ENCODE assay signal across 18 cellular contexts in the genomic region with DNA sequence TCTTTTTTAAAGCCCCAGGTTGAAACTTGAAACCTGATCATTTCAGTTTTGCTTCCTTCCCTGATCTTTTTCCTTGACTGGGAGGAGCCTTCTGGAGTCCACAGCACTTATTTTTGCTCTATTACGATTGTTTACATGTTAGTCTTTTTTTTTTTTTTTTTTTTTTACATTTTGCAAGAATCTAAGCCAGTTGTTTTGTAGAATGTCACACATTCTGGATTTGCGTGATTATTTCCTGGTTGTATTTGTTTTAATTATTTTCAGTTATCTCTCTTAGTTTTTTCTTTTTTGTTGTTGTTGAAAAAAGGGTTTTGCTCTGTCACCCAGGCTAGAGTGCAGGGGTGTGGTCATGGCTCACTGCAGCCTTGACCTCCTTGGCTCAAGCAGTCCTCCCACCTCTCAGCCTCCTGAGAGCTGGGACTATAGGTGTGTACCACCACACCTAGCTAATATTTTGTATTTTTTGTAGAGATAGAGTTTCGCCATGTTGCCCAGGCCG. TPM values are rescaled to one million over a fixed set of nuclear protein-coding genes. Genes with fewer than 3 reads are reported as not detected.
A peak's percentile ranks its signal among the peaks of the same experiment; 100 is the strongest.
DNase-seq lines count a peak whose midpoint lies in the region; ATAC-seq, FAIRE-seq and TF ChIP-seq lines count a peak whose summit lies in the region.
"Had no signal": no experiment of that assay in that cellular context is flagged by ENCODE, and none has a peak within 500 bp of the region (broad histone marks: within the 10 kb centered on the region; RNA-seq: fewer than 3 reads in every experiment).

No MANE protein-coding gene starts in this region.

- H2AFZ ChIP-seq in SK-N-SH (ENCODE audit: low read depth): no peak overlapping the region
- H2AFZ ChIP-seq in astrocyte (ENCODE audit: low read depth, low read length): no peak overlapping the region

- no peak overlapping the region for H2BK5ac ChIP-seq in mesendoderm (ENCODE audit: low read length)

- no peak for TF ChIP-seq EP300 in SK-N-SH (IDR thresholded peaks at IDR 0.05; ENCODE audit: borderline replicate concordance in 1 of 2, low read depth in 1 of 2, low read length in 1 of 2)

- H3K79me2 ChIP-seq in SK-N-SH (ENCODE audit: insufficient read depth): peaks cover 78% of the 10 kb centered on the region
- H3K79me2 ChIP-seq in astrocyte (ENCODE audit: insufficient read depth, low read length): peaks cover 42% of the 10 kb centered on the region
- H3K79me2 ChIP-seq in mesendoderm (ENCODE audit: control insufficient read depth, insufficient read depth, low read length): peaks cover 2% of the 10 kb centered on the region

- H2AK5ac ChIP-seq in mesendoderm (ENCODE audit: low read length): no peak overlapping the region

- no peak for FAIRE-seq in astrocyte (lab: Jason Lieb, UNC)
- FAIRE-seq: endothelial cell of umbilical vein had no signal

- H3K4me1 Mint-ChIP-seq in astrocyte (ENCODE audit: low read depth, unreplicated experiment): peaks cover 51% of the 10 kb centered on the region
- peaks cover 28% of the 10 kb centered on the region for H3K4me1 Mint-ChIP-seq in type B pancreatic cell (ENCODE audit: unreplicated experiment)

- H3K56ac ChIP-seq in mesendoderm (ENCODE audit: low read length): peak overlapping the region; percentile 10

- peak overlapping the region; percentile 42 for H3K27ac Mint-ChIP-seq in astrocyte (ENCODE audit: unreplicated experiment)
- H3K27ac Mint-ChIP-seq in type B pancreatic cell: peak overlapping the region; percentile 61
- H3K27ac Mint-ChIP-seq: natural killer cell treated with Interleukin-12 subunit alpha and Interleukin-12 subunit beta and Interleukin-15 and Interleukin-18, amount 100 ng/mL, for 72 hours had no signal

- H3K27me3 Mint-ChIP-seq in astrocyte (ENCODE audit: low read depth, unreplicated experiment): no peaks in the 10 kb centered on the region
- no peaks in the 10 kb centered on the region for H3K27me3 Mint-ChIP-seq in type B pancreatic cell
- H3K27me3 Mint-ChIP-seq: central memory CD8-positive, alpha-beta T cell; natural killer cell treated with Interleukin-12 subunit alpha and Interleukin-12 subunit beta and Interleukin-15 and Interleukin-18, amount 100 ng/mL, for 72 hours had no signal

- ATAC-seq in SK-N-SH treated with all-trans-retinoic acid at 6 μM for 48 hours: no peak
- ATAC-seq in HG02970 (IDR thresholded peaks at IDR 0.05; ENCODE audit: low FRiP score, unreplicated experiment): no peak
- ATAC-seq: gastroesophageal sphincter; natural killer cell treated with Interleukin-12 subunit alpha and Interleukin-12 subunit beta and Interleukin-15 and Interleukin-18, amount 100 ng/mL, for 72 hours; right cardiac atrium had no signal

- no peak overlapping the region for H4K5ac ChIP-seq in mesendoderm (ENCODE audit: low read length)

- WGBS in SK-N-SH (ENCODE audit: low lambda C conversion rate): 95% methylated on average over 4 of the region's 4 CpGs
- WGBS in mesendoderm (ENCODE audit: extremely low coverage, insufficient coverage, low lambda C conversion rate): no CpG with 5 or more reads among the region's 4 CpGs

- H3K9me3 ChIP-seq in SK-N-SH (no peaks in the 10 kb centered on the region), astrocyte (ENCODE audit: insufficient read depth, low read depth, low read length) (no peaks in the 10 kb centered on the region)
- H3K9me3 ChIP-seq: gastroesophageal sphincter had no signal

- DNase-seq in SK-N-SH (no peak), astrocyte (ENCODE audit: low read depth) (no peak), mesendoderm (no peak), type B pancreatic cell (ENCODE audit: extremely low spot score, unreplicated experiment) (no peak), NAMALWA (ENCODE audit: low spot score) (no peak), COLO829 (ENCODE audit: low spot score) (no peak)
- DNase-seq: 8988T; activated CD4-positive, alpha-beta T cell treated with anti-CD3 and anti-CD28 coated beads, Interleukin-2, amount 50 U/mL, for 48 hours; C1 segment of cervical spinal cord; Kasumi-1; NCI-H2171 treated with DMSO at 0.1 percent for 48 hours; right cardiac atrium had no signal

- no peaks in the 10 kb centered on the region for H3K36me3 Mint-ChIP-seq in astrocyte (ENCODE audit: low read depth, unreplicated experiment)
- H3K36me3 Mint-ChIP-seq in type B pancreatic cell: peaks cover 6% of the 10 kb centered on the region
- H3K36me3 Mint-ChIP-seq: natural killer cell treated with Interleukin-12 subunit alpha and Interleukin-12 subunit beta and Interleukin-15 and Interleukin-18, amount 100 ng/mL, for 72 hours had no signal

- CTCF ChIA-PET in SK-N-SH (lab: Yijun Ruan, JAX): no interaction called here

- H3K9ac ChIP-seq in SK-N-SH (no peak overlapping the region), astrocyte (ENCODE audit: low read length) (no peak overlapping the region), mesendoderm (ENCODE audit: low read length) (no peak overlapping the region)

- peak overlapping the region; percentile 87 to 93; a peak in 3 of 4 replicates for H3K27ac ChIP-seq in SK-N-SH (ENCODE audit: low read depth in 2 of 2, low read length in 1 of 2)
- H3K27ac ChIP-seq in astrocyte (ENCODE audit: low read depth, low read length): no peak overlapping the region
- H3K27ac ChIP-seq in mesendoderm (ENCODE audit: low read depth, low read length): no peak overlapping the region
- H3K27ac ChIP-seq: gastroesophageal sphincter had no signal

- H3K4me1 ChIP-seq in SK-N-SH (ENCODE audit: control insufficient read depth in 1 of 2, insufficient read depth in 2 of 2, low read depth in 1 of 2, low read length in 1 of 2) (peaks cover 14 to 44% of the 10 kb centered on the region in 2 experiments; a peak in 3 of 4 replicates), astrocyte (ENCODE audit: insufficient read depth, low read length) (peaks cover 22% of the 10 kb centered on the region), mesendoderm (ENCODE audit: control insufficient read depth, low read depth, low read length) (peaks cover 9% of the 10 kb centered on the region)

- no peak for TF ChIP-seq RAD21 in SK-N-SH (IDR thresholded peaks at IDR 0.05; ENCODE audit: low read length)

- H3K4me3 Mint-ChIP-seq in astrocyte (ENCODE audit: unreplicated experiment): no peak overlapping the region
- H3K4me3 Mint-ChIP-seq in type B pancreatic cell: peak overlapping the region; percentile 18
- H3K4me3 Mint-ChIP-seq: central memory CD8-positive, alpha-beta T cell; natural killer cell treated with Interleukin-12 subunit alpha and Interleukin-12 subunit beta and Interleukin-15 and Interleukin-18, amount 100 ng/mL, for 72 hours had no signal

- H3K79me1 ChIP-seq in mesendoderm (ENCODE audit: low read length): peaks cover 2% of the 10 kb centered on the region

- peaks cover 32% of the 10 kb centered on the region for H3F3A ChIP-seq in SK-N-SH (replicated peaks; ENCODE audit: insufficient read depth)

- no peak overlapping the region for H3K4me3 ChIP-seq in SK-N-SH (ENCODE audit: low read depth in 2 of 2, low read length in 1 of 2)
- H3K4me3 ChIP-seq in astrocyte (ENCODE audit: insufficient read depth, low read depth, low read length): no peak overlapping the region
- no peak overlapping the region for H3K4me3 ChIP-seq in mesendoderm (ENCODE audit: low read length)
- H3K4me3 ChIP-seq: gastroesophageal sphincter had no signal

- POLR2A ChIA-PET in SK-N-SH (lab: Yijun Ruan, JAX): no interaction called here

- no peak overlapping the region for H3K18ac ChIP-seq in mesendoderm (ENCODE audit: low read length)

- peak overlapping the region; percentile 91 for H3K4ac ChIP-seq in mesendoderm (ENCODE audit: low read depth, low read length)

- no peak overlapping the region for H2BK120ac ChIP-seq in mesendoderm (ENCODE audit: low read depth, low read length)

- H3K4me2 ChIP-seq in SK-N-SH: no peak overlapping the region
- H3K4me2 ChIP-seq in astrocyte (ENCODE audit: low read length): no peak overlapping the region
- no peak overlapping the region for H3K4me2 ChIP-seq in mesendoderm (ENCODE audit: low read length)

- H3K36me3 ChIP-seq in SK-N-SH (replicated peaks in 1 of 2; ENCODE audit: control insufficient read depth in 1 of 2, insufficient read depth in 2 of 2, low read length in 1 of 2): peaks cover 0 to 23% of the 10 kb centered on the region in 2 experiments
- peaks cover 4% of the 10 kb centered on the region for H3K36me3 ChIP-seq in astrocyte (ENCODE audit: insufficient read depth, low read length)
- H3K36me3 ChIP-seq in mesendoderm (ENCODE audit: control insufficient read depth, insufficient read depth, low read length): no peaks in the 10 kb centered on the region

- peak overlapping the region; percentile 21 for H2BK15ac ChIP-seq in mesendoderm (replicated peaks; ENCODE audit: low read depth)

- no peak overlapping the region for H3K23ac ChIP-seq in mesendoderm (ENCODE audit: low read length)

- TF ChIP-seq CTCF in SK-N-SH (IDR thresholded peaks at IDR 0.05) (no peak), astrocyte (IDR thresholded peaks at IDR 0.05; ENCODE audit: insufficient read depth, low read depth, low read length) (no peak), type B pancreatic cell (conservative IDR thresholded peaks at IDR 0.05) (no peak)

- no peak overlapping the region for H4K8ac ChIP-seq in mesendoderm (ENCODE audit: low read depth, low read length)

- H4K20me1 ChIP-seq in SK-N-SH (ENCODE audit: insufficient read depth): no peaks in the 10 kb centered on the region
- H4K20me1 ChIP-seq in astrocyte (ENCODE audit: insufficient read depth, low read length): no peaks in the 10 kb centered on the region

- H3K9me3 Mint-ChIP-seq in astrocyte (ENCODE audit: unreplicated experiment) (no peaks in the 10 kb centered on the region), type B pancreatic cell (no peaks in the 10 kb centered on the region)
- H3K9me3 Mint-ChIP-seq: central memory CD8-positive, alpha-beta T cell; natural killer cell treated with Interleukin-12 subunit alpha and Interleukin-12 subunit beta and Interleukin-15 and Interleukin-18, amount 100 ng/mL, for 72 hours had no signal

- H3K27me3 ChIP-seq in SK-N-SH (ENCODE audit: insufficient read depth) (no peaks in the 10 kb centered on the region), astrocyte (ENCODE audit: insufficient read depth, low read length) (no peaks in the 10 kb centered on the region), mesendoderm (ENCODE audit: insufficient read depth, low read length, poor library complexity) (no peaks in the 10 kb centered on the region)
- H3K27me3 ChIP-seq: gastroesophageal sphincter had no signal

- no peaks in the 10 kb centered on the region for H3K9me2 ChIP-seq in SK-N-SH

TF ChIP-seq in SK-N-SH, 30 proteins besides CTCF, POLR2A, EP300 and RAD21 (continues in another document):
- TF ChIP-seq JUND (IDR thresholded peaks at IDR 0.05) (no peak), GABPA (IDR thresholded peaks at IDR 0.05; ENCODE audit: low read depth) (no peak), FOXJ3 (CRISPR knock-in tag; IDR thresholded peaks at IDR 0.05) (no peak)

RNA-seq across cellular contexts. Expression of a gene that starts 32.8 kb away (rescaled TPM):
- polyA plus RNA-seq in SK-N-SH (2012; rRNA removed): 43.9 and 63.9 TPM in 2 replicates
- polyA plus RNA-seq in SK-N-SH (2012; cell fraction: cytosol; rRNA removed): 61.1 and 62.8 TPM in 2 replicates
- polyA plus RNA-seq in SK-N-SH (2012; cell fraction: nucleus; rRNA removed): 23.5 and 55.4 TPM in 2 replicates
- 115 and 117 TPM in 2 replicates for total RNA-seq in astrocyte
- polyA plus RNA-seq in mesendoderm (2013, experiment 1 of 2): 45.4 TPM
- polyA plus RNA-seq in mesendoderm (2013, experiment 2 of 2): 46.3 TPM
- 84.9 and 88.3 TPM in 2 replicates for total RNA-seq in type B pancreatic cell (ENCODE audit: low replicate concordance)

Comparison
In these comparisons a context has a peak if more than half of its experiments do, and no peak if none do; other contexts are left out.
1. H3K27ac ChIP-seq: peak in SK-N-SH (2 of 2); none in astrocyte (single experiment) and mesendoderm (single experiment).